Comparison of ENCODE assay signal across 18 cellular contexts in the genomic region with DNA sequence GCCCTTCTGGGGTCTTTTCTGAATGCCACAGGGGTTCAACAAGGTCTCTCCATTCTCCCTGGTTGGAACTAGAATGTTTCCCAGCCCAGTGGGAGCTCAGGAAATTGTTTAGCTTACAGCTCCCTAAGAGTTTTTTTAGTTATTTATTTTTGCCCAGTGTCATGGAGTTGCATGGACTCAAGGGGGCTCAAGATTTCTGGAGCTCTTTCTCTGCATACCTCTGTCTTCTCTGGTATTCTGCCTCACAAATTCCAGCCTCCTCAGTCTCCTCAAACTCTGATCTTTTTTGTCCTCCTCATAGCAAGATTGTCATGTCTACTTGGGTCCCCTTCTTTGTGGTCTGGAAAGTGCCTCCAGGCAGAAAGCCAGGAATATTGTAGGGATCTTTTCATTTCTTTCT.
"Had no signal": no experiment of that assay in that cellular context is flagged by ENCODE, and none has a peak within 500 bp of the region (broad histone marks: within the 10 kb centered on the region; RNA-seq: fewer than 3 reads in every experiment).

No MANE protein-coding gene starts in this region.

- DNase-seq: activated CD4-positive, alpha-beta memory T cell treated with anti-CD3 and anti-CD28 coated beads, Interleukin-2, amount 10 ng/mL, durations not matched to agents 7 days and 5 days; activated CD4-positive, alpha-beta T cell treated with anti-CD3 and anti-CD28 coated beads for 4 hours; activated gamma-delta T cell; activated T-cell treated with anti-CD3 and anti-CD28 coated beads, Interleukin-2, amount 50 U/mL, for 4 hours; amniotic stem cell; effector CD8-positive, alpha-beta T cell; foreskin keratinocyte; glutamatergic neuron; hypothalamus; kidney glomerular epithelial cell; nephron progenitor cell; ovary; stomach; T-helper 17 cell; testis had no signal

- H3K27ac ChIP-seq: foreskin keratinocyte, ovary, stomach, testis had no signal

- H3K9me3 Mint-ChIP-seq: activated CD4-positive, alpha-beta memory T cell treated with anti-CD3 and anti-CD28 coated beads, Interleukin-2, amount 10 ng/mL, durations not matched to agents 7 days and 5 days; activated T-cell treated with anti-CD3 and anti-CD28 coated beads, Interleukin-2, amount 50 U/mL, for 4 hours; brain; nephron progenitor cell had no signal

- H3K9me3 ChIP-seq: ovary, stomach, testis had no signal

- H3K27me3 ChIP-seq: ovary, stomach, testis had no signal

- H3K27ac Mint-ChIP-seq: activated CD4-positive, alpha-beta memory T cell treated with anti-CD3 and anti-CD28 coated beads, Interleukin-2, amount 10 ng/mL, durations not matched to agents 7 days and 5 days; activated naive CD8-positive, alpha-beta T cell; brain; nephron progenitor cell; T-helper 17 cell had no signal

- H3K36me3 Mint-ChIP-seq: activated naive CD8-positive, alpha-beta T cell; brain had no signal

- H3K36me3 ChIP-seq: ovary, stomach had no signal

- H3K27me3 Mint-ChIP-seq: activated naive CD8-positive, alpha-beta T cell; T-helper 17 cell had no signal

- ATAC-seq: activated T-cell treated with anti-CD3 and anti-CD28 coated beads, Interleukin-2, amount 50 U/mL, for 4 hours; foreskin keratinocyte; sciatic nerve; T-helper 17 cell had no signal

- H3K4me3 Mint-ChIP-seq: activated CD4-positive, alpha-beta memory T cell treated with anti-CD3 and anti-CD28 coated beads, Interleukin-2, amount 10 ng/mL, durations not matched to agents 7 days and 5 days; activated naive CD8-positive, alpha-beta T cell; activated T-cell treated with anti-CD3 and anti-CD28 coated beads, Interleukin-2, amount 50 U/mL, for 4 hours; brain; nephron progenitor cell; T-helper 17 cell had no signal

- H3K4me1 ChIP-seq: foreskin keratinocyte, testis had no signal

- H3K4me3 ChIP-seq: ovary, stomach, testis had no signal
